In genomic region chr14:102187583-102188001, GRCh38 we compare ENCODE assay signal across 8 cellular contexts. TPM values are rescaled to one million over a fixed set of nuclear protein-coding genes. Genes with fewer than 3 reads are reported as not detected.
DNase-seq lines count a peak whose midpoint lies in the region; ATAC-seq and TF ChIP-seq lines count a peak whose summit lies in the region.
"Had no signal": no experiment of that assay in that cellular context is flagged by ENCODE, and none has a peak within 500 bp of the region (broad histone marks: within the 10 kb centered on the region; RNA-seq: fewer than 3 reads in every experiment).

No MANE protein-coding gene starts in this region.

- peak overlapping the region; percentile 81 for H3K27ac Mint-ChIP-seq in HFFc6

- peak overlapping the region in 1 of 5 donors; percentile 4 for H3K4me3 ChIP-seq in subcutaneous abdominal adipose tissue (ENCODE audit: low read depth in 1 of 5, low read length in 5 of 5)

- ATAC-seq in GM21515 (IDR thresholded peaks at IDR 0.05; ENCODE audit: unreplicated experiment) (no peak), HG03175 (IDR thresholded peaks at IDR 0.05; ENCODE audit: unreplicated experiment) (no peak)

- no peaks in the 10 kb centered on the region for H3K9me3 ChIP-seq in subcutaneous abdominal adipose tissue (ENCODE audit: control insufficient read depth in 5 of 5, low read length in 5 of 5)

- no peaks in the 10 kb centered on the region for H3K9me3 Mint-ChIP-seq in HFFc6

- peaks cover 0 to 52% (median 36%) of the 10 kb centered on the region in 5 donors for H3K4me1 ChIP-seq in subcutaneous abdominal adipose tissue (ENCODE audit: control insufficient read depth in 5 of 5, insufficient read depth in 5 of 5, low read length in 5 of 5)

- H3K36me3 Mint-ChIP-seq in HFFc6 (ENCODE audit: low read depth), result 0 out of 2 replicates have a peak, but pooled peaks cover 7% of the 10 kb centered on the region

- no peaks in the 10 kb centered on the region for H3K27me3 Mint-ChIP-seq in HFFc6 (ENCODE audit: insufficient read depth)

- H3K9ac ChIP-seq in subcutaneous abdominal adipose tissue (ENCODE audit: low read length in 5 of 5), result peak overlapping the region in 3 of 5 donors; percentile 46 to 78 (median 53)

- no peaks in the 10 kb centered on the region for H3K36me3 ChIP-seq in subcutaneous abdominal adipose tissue (ENCODE audit: control insufficient read depth in 5 of 5, insufficient read depth in 5 of 5, low read length in 5 of 5)

- TF ChIP-seq CTCF in HFFc6 (IDR thresholded peaks at IDR 0.05), result no peak

- DNase-seq in HFFc6, result no peak
- DNase-seq in astrocyte of the hippocampus (ENCODE audit: low read depth, low spot score), result peak; percentile 39
- DNase-seq in activated CD4-positive, CD25-positive, alpha-beta regulatory T cell treated with anti-CD3 and anti-CD28 coated beads, Interleukin-2, amount 50 U/mL, for 72 hours, result no peak
- DNase-seq: activated CD4-positive, alpha-beta T cell treated with anti-CD3 and anti-CD28 coated beads, Interleukin-2, amount 50 U/mL, for 48 hours had no signal

- peak overlapping the region; percentile 80 for H3K27ac ChIP-seq in layer of hippocampus (ENCODE audit: low read depth, low read length)
- peak overlapping the region; percentile 92 for H3K27ac ChIP-seq in subcutaneous abdominal adipose tissue (ENCODE audit: low read depth, low read length)

- peak overlapping the region; percentile 69 for H3K4me3 Mint-ChIP-seq in HFFc6

- H3K27me3 ChIP-seq in layer of hippocampus (ENCODE audit: control insufficient read depth, insufficient read depth, low read length) (no peaks in the 10 kb centered on the region), subcutaneous abdominal adipose tissue (ENCODE audit: control insufficient read depth in 5 of 5, insufficient read depth in 4 of 5, low read length in 5 of 5) (no peaks in the 10 kb centered on the region)

- H3K4me1 Mint-ChIP-seq in HFFc6 (ENCODE audit: low read depth), result peaks cover 65% of the 10 kb centered on the region

RNA-seq across cellular contexts. Expression of gene WDR20, which starts 47.9 kb away (rescaled TPM):
- total RNA-seq in HFFc6 (2021; fragmentation: NEBNext Ultra II Directional; extraction: Animal tissue kit (Norgen Biotek cat#: 25700)), result 10 to 100 TPM; 24.4 to 28.7 (median 27.7) TPM
